Comparison of ENCODE assay signal across 19 cellular contexts in the genomic region with DNA sequence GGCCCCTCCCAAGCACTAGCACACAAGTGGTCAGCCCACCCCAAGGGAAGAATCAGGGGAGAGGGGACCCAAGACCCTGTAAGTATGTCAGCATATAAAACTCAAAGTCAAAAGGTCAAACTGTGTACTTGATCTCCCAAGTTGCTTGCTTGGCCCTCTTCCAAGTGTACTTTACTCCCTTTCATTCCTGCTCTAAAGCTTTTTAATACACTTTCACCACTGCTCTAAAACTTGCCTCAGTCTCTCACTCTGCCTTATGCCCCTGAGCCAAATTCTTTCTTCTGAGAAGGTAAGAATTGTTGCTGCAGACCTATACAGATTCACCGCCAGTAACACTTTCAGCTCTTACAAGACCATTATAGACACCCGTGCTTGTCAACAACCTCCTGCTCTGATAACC. TPM values are rescaled to one million over a fixed set of nuclear protein-coding genes. Genes with fewer than 3 reads are reported as not detected.
DNase-seq lines count a peak whose midpoint lies in the region; ATAC-seq, FAIRE-seq and TF ChIP-seq lines count a peak whose summit lies in the region.
"Had no signal": no experiment of that assay in that cellular context is flagged by ENCODE, and none has a peak within 500 bp of the region (broad histone marks: within the 10 kb centered on the region; RNA-seq: fewer than 3 reads in every experiment).

No MANE protein-coding gene starts in this region.

- no peak for DNase-seq in T-helper 2 cell treated with Interferon-gamma antibody and Interleukin-4, amounts not matched to agents 5 μg/mL and 100 μg/mL, for 36 hours (ENCODE audit: low spot score)
- DNase-seq in T-helper 2 cell (no peak), small intestine (peak; percentile 29), erythroblast (lab: John Stamatoyannopoulos, UW) (no peak), cerebellar cortex (ENCODE audit: low spot score) (no peak), NCI-H1092 (lab: John Stamatoyannopoulos, UW) (no peak)
- DNase-seq: activated CD4-positive, alpha-beta T cell treated with anti-CD3 and anti-CD28 coated beads, Interleukin-2, amount 50 U/mL, for 4 hours; cerebellar nuclear complex; HCEC 1CT; Karpas-422; NCI-H146; Right ventricle myocardium superior; stimulated activated naive CD8-positive, alpha-beta T cell treated with anti-CD3 and anti-CD28 coated beads, Interleukin-15, Interleukin-2, amounts not matched to agents 100 U/mL and 50 U/mL, for 24 hours; upper lobe of left lung had no signal

- TF ChIP-seq CTCF in Loucy (conservative IDR thresholded peaks at IDR 0.05; ENCODE audit: low read length), result no peak

- no peak overlapping the region for H2AFZ ChIP-seq in Loucy (ENCODE audit: low read length)

- H3K9me3 Mint-ChIP-seq in T-helper 2 cell treated with Interferon-gamma antibody and Interleukin-4, amounts not matched to agents 5 μg/mL and 100 μg/mL, for 36 hours, result peaks cover 16% of the 10 kb centered on the region
- peaks cover 4% of the 10 kb centered on the region for H3K9me3 Mint-ChIP-seq in activated T-helper 17 cell treated with anti-CD3 and anti-CD28 coated beads, Interleukin-2, amount 50 U/mL, for 72 hours

- TF ChIP-seq POLR2A in erythroblast (IDR thresholded peaks at IDR 0.05; ENCODE audit: low read length), result no peak

- peaks cover 83% of the 10 kb centered on the region for H3K4me1 ChIP-seq in Loucy (ENCODE audit: insufficient read depth, low read length, poor library complexity, severe bottlenecking)
- H3K4me1 ChIP-seq in small intestine (ENCODE audit: control insufficient read depth in 2 of 2, insufficient read depth in 1 of 2, low read depth in 1 of 2, low read length in 1 of 2), result no peaks in the 10 kb centered on the region

- no peaks in the 10 kb centered on the region for H3K9me3 ChIP-seq in Loucy (ENCODE audit: insufficient read depth, low read depth, low read length)
- no peaks in the 10 kb centered on the region for H3K9me3 ChIP-seq in small intestine (ENCODE audit: control insufficient read depth, low read depth)
- H3K9me3 ChIP-seq: upper lobe of left lung had no signal

- H3K4me1 Mint-ChIP-seq in T-helper 2 cell treated with Interferon-gamma antibody and Interleukin-4, amounts not matched to agents 5 μg/mL and 100 μg/mL, for 36 hours (ENCODE audit: low read depth), result peaks cover 44% of the 10 kb centered on the region
- peaks cover 26% of the 10 kb centered on the region for H3K4me1 Mint-ChIP-seq in activated T-helper 17 cell treated with anti-CD3 and anti-CD28 coated beads, Interleukin-2, amount 50 U/mL, for 72 hours

- peak overlapping the region; percentile 91 for H3K9ac ChIP-seq in Loucy (ENCODE audit: low read depth, low read length, poor library complexity, severe bottlenecking)

- H4K20me1 ChIP-seq in Loucy (ENCODE audit: insufficient read depth, low read length, poor library complexity, severe bottlenecking), result no peaks in the 10 kb centered on the region

- no peaks in the 10 kb centered on the region for H3K79me2 ChIP-seq in Loucy (ENCODE audit: insufficient read depth, low read length)

- H3K4me2 ChIP-seq in Loucy (ENCODE audit: low read depth, low read length, poor library complexity, severe bottlenecking), result peak overlapping the region; percentile 75

- no peak for ATAC-seq in activated T-helper 17 cell treated with anti-CD3 and anti-CD28 coated beads, Interleukin-2, amount 50 U/mL, for 72 hours (replicated peaks)
- ATAC-seq: stimulated activated naive CD8-positive, alpha-beta T cell treated with anti-CD3 and anti-CD28 coated beads, Interleukin-15, Interleukin-2, amounts not matched to agents 100 U/mL and 50 U/mL, for 24 hours had no signal

- H3K4me3 ChIP-seq in Loucy (ENCODE audit: low read length, poor library complexity, severe bottlenecking), result peak overlapping the region; percentile 65
- no peak overlapping the region for H3K4me3 ChIP-seq in small intestine (ENCODE audit: low read depth in 1 of 2, low read length in 2 of 2)
- H3K4me3 ChIP-seq: upper lobe of left lung had no signal

- WGBS in small intestine, 3 donors, result 92 to 95% (median 94%) methylated on average over 2 of the region's 2 CpGs

- H3K27ac ChIP-seq in small intestine (ENCODE audit: low read depth in 1 of 2, low read length in 1 of 2), result peak overlapping the region in 1 of 2 donors; percentile 48
- H3K27ac ChIP-seq: C4-2B, upper lobe of left lung had no signal

- H3K4me3 Mint-ChIP-seq in T-helper 2 cell treated with Interferon-gamma antibody and Interleukin-4, amounts not matched to agents 5 μg/mL and 100 μg/mL, for 36 hours, result peak overlapping the region; percentile 75
- H3K4me3 Mint-ChIP-seq in activated T-helper 17 cell treated with anti-CD3 and anti-CD28 coated beads, Interleukin-2, amount 50 U/mL, for 72 hours, result peak overlapping the region; percentile 81

- FAIRE-seq in small intestine (lab: Jason Lieb, UNC), result no peak
- FAIRE-seq: A204.1, keratinocyte had no signal

- no peaks in the 10 kb centered on the region for H3K36me3 ChIP-seq in Loucy (ENCODE audit: insufficient read depth, low read length)
- H3K36me3 ChIP-seq in small intestine (ENCODE audit: control insufficient read depth in 2 of 2, insufficient read depth in 2 of 2, low read length in 2 of 2), result no peaks in the 10 kb centered on the region
- H3K36me3 ChIP-seq: upper lobe of left lung had no signal

- H3K27me3 Mint-ChIP-seq in T-helper 2 cell treated with Interferon-gamma antibody and Interleukin-4, amounts not matched to agents 5 μg/mL and 100 μg/mL, for 36 hours (ENCODE audit: low read depth), result no peaks in the 10 kb centered on the region
- H3K27me3 Mint-ChIP-seq in activated T-helper 17 cell treated with anti-CD3 and anti-CD28 coated beads, Interleukin-2, amount 50 U/mL, for 72 hours, result no peaks in the 10 kb centered on the region

- H3K36me3 Mint-ChIP-seq in T-helper 2 cell treated with Interferon-gamma antibody and Interleukin-4, amounts not matched to agents 5 μg/mL and 100 μg/mL, for 36 hours (ENCODE audit: low read depth), result peaks cover 16% of the 10 kb centered on the region
- no peaks in the 10 kb centered on the region for H3K36me3 Mint-ChIP-seq in activated T-helper 17 cell treated with anti-CD3 and anti-CD28 coated beads, Interleukin-2, amount 50 U/mL, for 72 hours (ENCODE audit: low read depth)

- peak overlapping the region; percentile 96 for H3K27ac Mint-ChIP-seq in T-helper 2 cell treated with Interferon-gamma antibody and Interleukin-4, amounts not matched to agents 5 μg/mL and 100 μg/mL, for 36 hours
- H3K27ac Mint-ChIP-seq in activated T-helper 17 cell treated with anti-CD3 and anti-CD28 coated beads, Interleukin-2, amount 50 U/mL, for 72 hours, result peak overlapping the region; percentile 85

- H3K27me3 ChIP-seq in Loucy (ENCODE audit: insufficient read depth, low read length, poor library complexity, severe bottlenecking), result no peaks in the 10 kb centered on the region
- H3K27me3 ChIP-seq in small intestine (ENCODE audit: control insufficient read depth in 2 of 2, insufficient read depth in 2 of 2, low read length in 2 of 2), result no peaks in the 10 kb centered on the region
- H3K27me3 ChIP-seq: upper lobe of left lung had no signal

- H3K9me2 ChIP-seq in Loucy (replicated peaks; ENCODE audit: low read depth, low read length), result no peaks in the 10 kb centered on the region

- H3F3A ChIP-seq in Loucy (ENCODE audit: low read depth), result peaks cover 36% of the 10 kb centered on the region

RNA-seq across cellular contexts. Expression of gene RNASEH2B, which starts 15.1 kb away (rescaled TPM):
- 10 to 100 TPM; 29.8 to 58.7 TPM for total RNA-seq in activated T-helper 17 cell treated with anti-CD3 and anti-CD28 coated beads, Interleukin-2, amount 50 U/mL, for 72 hours
- 10 to 100 TPM; 19.7 to 40.1 (median 27.6) TPM for polyA plus RNA-seq in small intestine

RNA-seq across cellular contexts. Expression of gene DLEU7, which starts 51.0 kb away (rescaled TPM):
- not detected for total RNA-seq in activated T-helper 17 cell treated with anti-CD3 and anti-CD28 coated beads, Interleukin-2, amount 50 U/mL, for 72 hours
- polyA plus RNA-seq in small intestine, result under 1 TPM in 2 of 3 donors, not detected in 1; 0.18 to 0.27 TPM
- polyA plus RNA-seq: keratinocyte had no signal
